8 cellular contexts compared by ENCODE assay signal in the genomic region with DNA sequence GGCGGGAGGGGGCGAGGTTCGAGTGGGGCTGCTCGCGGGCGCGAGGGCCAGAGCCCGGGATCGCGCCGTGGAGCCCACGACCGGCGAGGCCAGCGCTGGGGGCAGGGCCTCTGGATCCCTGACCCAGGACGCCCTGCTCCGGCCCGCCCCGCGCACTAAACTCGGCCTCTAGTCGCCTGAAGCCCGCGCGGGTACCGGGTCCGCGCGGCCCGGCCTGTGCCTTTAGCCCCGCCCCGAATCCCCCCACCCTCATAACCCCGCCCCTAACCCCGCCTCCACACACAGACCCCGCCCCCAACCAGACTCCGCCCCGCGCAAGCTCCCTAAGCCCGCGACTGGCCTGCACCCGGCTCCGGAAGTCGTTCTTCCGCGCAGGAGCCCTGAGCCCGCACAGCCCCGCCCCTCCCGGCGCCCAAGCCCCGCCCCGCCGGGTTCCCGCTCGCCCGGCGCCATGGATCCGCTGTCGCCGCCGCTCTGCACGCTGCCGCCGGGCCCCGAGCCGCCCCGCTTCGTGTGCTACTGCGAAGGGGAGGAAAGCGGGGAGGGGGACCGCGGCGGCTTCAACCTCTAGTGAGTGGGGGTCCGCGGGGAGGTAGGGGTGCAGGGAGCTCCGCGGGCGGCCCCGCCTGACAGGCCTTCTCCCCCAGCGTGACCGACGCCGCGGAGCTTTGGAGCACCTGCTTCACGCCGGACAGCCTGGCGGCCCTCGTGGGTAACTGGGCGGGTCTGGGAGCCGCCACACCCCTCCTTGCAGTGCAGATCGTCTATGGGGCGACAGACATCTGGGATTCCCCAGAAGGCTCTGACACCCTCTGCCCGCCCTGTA.
DNase-seq lines count a peak whose midpoint lies in the region; ATAC-seq and TF ChIP-seq lines count a peak whose summit lies in the region.

A gene with protein sequence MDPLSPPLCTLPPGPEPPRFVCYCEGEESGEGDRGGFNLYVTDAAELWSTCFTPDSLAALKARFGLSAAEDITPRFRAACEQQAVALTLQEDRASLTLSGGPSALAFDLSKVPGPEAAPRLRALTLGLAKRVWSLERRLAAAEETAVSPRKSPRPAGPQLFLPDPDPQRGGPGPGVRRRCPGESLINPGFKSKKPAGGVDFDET (plus strand): TSS at position 430 of the 826 bp plus-strand sequence. CDS start 22 bp downstream, at position 452.

- TF ChIP-seq POLR2A in GM18505 (IDR thresholded peaks at IDR 0.05; ENCODE audit: borderline replicate concordance, extremely low read depth, insufficient read depth, insufficient read length) = peak; percentile 55

- ATAC-seq in GM18505 (IDR thresholded peaks at IDR 0.05; ENCODE audit: unreplicated experiment) = peak; percentile 74
- ATAC-seq in HG02852 (IDR thresholded peaks at IDR 0.05; ENCODE audit: unreplicated experiment) = peak; percentile 71
- ATAC-seq in GM18873 (IDR thresholded peaks at IDR 0.05; ENCODE audit: low FRiP score, unreplicated experiment) = no peak

- peak within 1 kb of the TSS; percentile 68 for H3K4me3 ChIP-seq in astrocyte of the cerebellum (ENCODE audit: low read depth, low read length)
- H3K4me3 ChIP-seq in retinal pigment epithelial cell (ENCODE audit: low read length) = peak within 1 kb of the TSS; percentile 60

- DNase-seq in NCI-H187 treated with DMSO at 0.1 percent for 48 hours (lab: John Stamatoyannopoulos, UW) (peak; percentile 9), T1000 (lab: John Stamatoyannopoulos, UW) (peak; percentile 87), astrocyte of the cerebellum (ENCODE audit: low read depth) (peak; percentile 57), hippocampal formation (lab: John Stamatoyannopoulos, UW) (peak; percentile 76 to 87), retinal pigment epithelial cell (ENCODE audit: low read depth) (peak; percentile 59)

- in situ Hi-C loops in astrocyte of the cerebellum (cut with HindIII; ENCODE audit: low sequenced_read_pairs) = no loop called here

- no peak for TF ChIP-seq CTCF in astrocyte of the cerebellum (IDR thresholded peaks at IDR 0.05; ENCODE audit: low read depth, low read length, missing control alignments)
- TF ChIP-seq CTCF in retinal pigment epithelial cell (conservative IDR thresholded peaks at IDR 0.05; ENCODE audit: low read depth, low read length) = no peak

Comparison
In these comparisons a context has a peak if more than half of its experiments do, and no peak if none do; other contexts are left out.
1. DNase-seq: peak in every context shown above with its lines; median percentile 87 in T1000; 82 in hippocampal formation; 59 in retinal pigment epithelial cell; 57 in astrocyte of the cerebellum; 9 in NCI-H187 treated with DMSO at 0.1 percent for 48 hours.